16 cellular contexts compared by ENCODE assay signal in genomic region chr14:86533834-86534233, GRCh38.
A peak's percentile ranks its signal among the peaks of the same experiment; 100 is the strongest.
DNase-seq lines count a peak whose midpoint lies in the region; ATAC-seq and TF ChIP-seq lines count a peak whose summit lies in the region.
"Had no signal": no experiment of that assay in that cellular context is flagged by ENCODE, and none has a peak within 500 bp of the region (broad histone marks: within the 10 kb centered on the region; RNA-seq: fewer than 3 reads in every experiment).

No MANE protein-coding gene starts in this region.

- H3K4me3 ChIP-seq in right lobe of liver, result no peak overlapping the region
- H3K4me3 ChIP-seq: GM23248 had no signal

- H3K36me3 ChIP-seq in right lobe of liver, result no peaks in the 10 kb centered on the region

- intact Hi-C loops in natural killer cell (cut with micrococcal nuclease) (no loop called here), right lobe of liver (cut with DNase I) (no loop called here)

- ATAC-seq in activated T-helper 17 cell treated with anti-CD3 and anti-CD28 coated beads, Interleukin-2, amount 50 U/mL, for 72 hours (replicated peaks), result peak; percentile 71
- ATAC-seq in natural killer cell (peak; percentile 70 to 99 (median 90)), right lobe of liver (no peak)
- ATAC-seq in stimulated activated effector memory CD8-positive, alpha-beta T cell treated with anti-CD3 and anti-CD28 coated beads, Interleukin-12 subunit alpha, Interleukin-12 subunit beta, amount 100 ng/mL, for 72 hours, result peak; percentile 94

- H3K27me3 ChIP-seq in right lobe of liver, result no peaks in the 10 kb centered on the region

- WGBS in right lobe of liver (ENCODE audit: insufficient coverage, low coverage, low lambda C conversion rate, missing lambda C conversion rate), result 57% methylated on average over 4 of the region's 4 CpGs

- H3K27ac ChIP-seq in right lobe of liver, result no peak overlapping the region
- H3K27ac ChIP-seq: GM23248 had no signal

- H3K9me3 ChIP-seq in right lobe of liver, result no peaks in the 10 kb centered on the region

- no peak overlapping the region for H3K4me3 Mint-ChIP-seq in activated T-helper 17 cell treated with anti-CD3 and anti-CD28 coated beads, Interleukin-2, amount 50 U/mL, for 72 hours
- H3K4me3 Mint-ChIP-seq in natural killer cell, result peak overlapping the region; percentile 54
- H3K4me3 Mint-ChIP-seq in stimulated activated effector memory CD8-positive, alpha-beta T cell treated with anti-CD3 and anti-CD28 coated beads, Interleukin-12 subunit alpha, Interleukin-12 subunit beta, amount 100 ng/mL, for 72 hours, result no peak overlapping the region
- H3K4me3 Mint-ChIP-seq: CD4-positive, alpha-beta memory T cell had no signal

- TF ChIP-seq CTCF in natural killer cell (IDR thresholded peaks at IDR 0.05) (no peak), right lobe of liver (IDR thresholded peaks at IDR 0.05) (no peak)

- no peaks in the 10 kb centered on the region for H3K36me3 Mint-ChIP-seq in activated T-helper 17 cell treated with anti-CD3 and anti-CD28 coated beads, Interleukin-2, amount 50 U/mL, for 72 hours (ENCODE audit: low read depth)
- no peaks in the 10 kb centered on the region for H3K36me3 Mint-ChIP-seq in natural killer cell
- no peaks in the 10 kb centered on the region for H3K36me3 Mint-ChIP-seq in stimulated activated effector memory CD8-positive, alpha-beta T cell treated with anti-CD3 and anti-CD28 coated beads, Interleukin-12 subunit alpha, Interleukin-12 subunit beta, amount 100 ng/mL, for 72 hours
- H3K36me3 Mint-ChIP-seq: CD4-positive, alpha-beta memory T cell had no signal

- TF ChIP-seq POLR2A in right lobe of liver (IDR thresholded peaks at IDR 0.05), result no peak

- no peaks in the 10 kb centered on the region for H3K4me1 ChIP-seq in right lobe of liver

- H3K9me3 Mint-ChIP-seq in activated T-helper 17 cell treated with anti-CD3 and anti-CD28 coated beads, Interleukin-2, amount 50 U/mL, for 72 hours, result no peaks in the 10 kb centered on the region
- H3K9me3 Mint-ChIP-seq in natural killer cell, result peaks cover 0 to 2% of the 10 kb centered on the region in 2 donors
- H3K9me3 Mint-ChIP-seq in stimulated activated effector memory CD8-positive, alpha-beta T cell treated with anti-CD3 and anti-CD28 coated beads, Interleukin-12 subunit alpha, Interleukin-12 subunit beta, amount 100 ng/mL, for 72 hours, result no peaks in the 10 kb centered on the region

- H3K27me3 Mint-ChIP-seq in activated T-helper 17 cell treated with anti-CD3 and anti-CD28 coated beads, Interleukin-2, amount 50 U/mL, for 72 hours, result no peaks in the 10 kb centered on the region
- H3K27me3 Mint-ChIP-seq in natural killer cell (ENCODE audit: low read depth in 2 of 2), result no peaks in the 10 kb centered on the region
- H3K27me3 Mint-ChIP-seq: CD4-positive, alpha-beta memory T cell had no signal

- peaks cover 4% of the 10 kb centered on the region for H3K4me1 Mint-ChIP-seq in activated T-helper 17 cell treated with anti-CD3 and anti-CD28 coated beads, Interleukin-2, amount 50 U/mL, for 72 hours
- peaks cover 23 to 25% of the 10 kb centered on the region in 2 donors for H3K4me1 Mint-ChIP-seq in natural killer cell
- no peaks in the 10 kb centered on the region for H3K4me1 Mint-ChIP-seq in stimulated activated effector memory CD8-positive, alpha-beta T cell treated with anti-CD3 and anti-CD28 coated beads, Interleukin-12 subunit alpha, Interleukin-12 subunit beta, amount 100 ng/mL, for 72 hours

- no peak overlapping the region for H3K27ac Mint-ChIP-seq in activated T-helper 17 cell treated with anti-CD3 and anti-CD28 coated beads, Interleukin-2, amount 50 U/mL, for 72 hours
- peak overlapping the region; percentile 52 to 63 for H3K27ac Mint-ChIP-seq in natural killer cell
- no peak overlapping the region for H3K27ac Mint-ChIP-seq in stimulated activated effector memory CD8-positive, alpha-beta T cell treated with anti-CD3 and anti-CD28 coated beads, Interleukin-12 subunit alpha, Interleukin-12 subunit beta, amount 100 ng/mL, for 72 hours
- H3K27ac Mint-ChIP-seq: CD4-positive, alpha-beta memory T cell had no signal

- DNase-seq in natural killer cell (no peak), right lobe of liver (no peak), mucosa of gallbladder (ENCODE audit: low spot score) (no peak)
- no peak for DNase-seq in stimulated activated effector memory CD8-positive, alpha-beta T cell treated with anti-CD3 and anti-CD28 coated beads, Interleukin-12 subunit alpha, Interleukin-12 subunit beta, amount 100 ng/mL, for 72 hours (ENCODE audit: low spot score in 2 of 2)
- DNase-seq in activated T-cell treated with anti-CD3 and anti-CD28 coated beads, Interleukin-2, amount 50 U/mL, for 1 hour, result no peak
- DNase-seq: C1 segment of cervical spinal cord; Calu3; CD4-positive, alpha-beta memory T cell; COR-L47; DMS53; DMS79 treated with DMSO at 0.1 percent for 48 hours; GF-D8; GM23248; H7; HCEC 1CT had no signal

Comparison
In these comparisons a context has a peak if more than half of its experiments do, and no peak if none do; other contexts are left out.
1. ATAC-seq: peak in activated T-helper 17 cell treated with anti-CD3 and anti-CD28 coated beads, Interleukin-2, amount 50 U/mL, for 72 hours (single experiment), natural killer cell (3 of 3) and stimulated activated effector memory CD8-positive, alpha-beta T cell treated with anti-CD3 and anti-CD28 coated beads, Interleukin-12 subunit alpha, Interleukin-12 subunit beta, amount 100 ng/mL, for 72 hours (single experiment); none in right lobe of liver (0 of 4).
2. H3K27ac Mint-ChIP-seq: peak in natural killer cell (2 of 2); none in activated T-helper 17 cell treated with anti-CD3 and anti-CD28 coated beads, Interleukin-2, amount 50 U/mL, for 72 hours (single experiment) and stimulated activated effector memory CD8-positive, alpha-beta T cell treated with anti-CD3 and anti-CD28 coated beads, Interleukin-12 subunit alpha, Interleukin-12 subunit beta, amount 100 ng/mL, for 72 hours (single experiment).